9 cellular contexts compared by ENCODE assay signal in the genomic region with DNA sequence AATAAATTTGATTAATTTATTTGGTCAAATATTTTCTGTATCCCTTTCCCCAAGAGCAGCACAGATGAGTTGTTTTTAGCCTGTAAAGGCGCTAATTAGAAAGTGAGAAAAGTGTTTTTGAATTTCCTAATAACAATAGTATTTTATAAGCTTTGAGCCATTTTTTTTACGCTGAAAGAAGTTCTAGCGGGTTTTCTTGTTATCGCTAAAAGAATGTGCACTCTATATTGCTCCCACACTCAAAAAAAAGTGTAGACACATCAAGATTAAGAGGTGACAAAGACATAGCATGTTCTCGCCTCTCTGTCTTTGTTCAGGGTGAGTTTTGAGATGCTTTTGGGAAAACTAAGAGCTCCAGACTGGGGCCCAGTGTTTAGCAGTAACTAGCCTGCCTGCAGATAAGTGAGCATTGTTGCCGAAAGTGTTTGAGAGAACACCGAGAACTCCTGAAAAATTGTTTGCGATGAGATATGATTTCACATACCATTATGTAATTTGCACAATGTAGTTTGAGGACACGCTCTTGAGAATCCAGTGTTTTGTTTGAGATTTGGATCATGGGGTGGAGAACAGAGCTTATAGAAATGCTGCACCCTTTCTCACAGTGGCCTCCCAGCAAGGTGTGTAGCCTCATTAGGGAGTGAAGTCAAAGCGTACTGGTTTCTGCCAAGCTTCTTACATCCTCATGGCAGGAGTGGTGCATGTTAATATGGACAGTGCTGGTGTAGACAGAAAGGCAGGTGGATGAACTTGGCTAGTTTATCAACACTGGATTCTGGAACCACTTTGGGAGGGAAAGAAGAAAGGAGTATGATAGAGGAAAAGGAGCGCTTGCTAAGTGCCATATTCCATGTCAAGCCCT. TPM values are rescaled to one million over a fixed set of nuclear protein-coding genes. Genes with fewer than 3 reads are reported as not detected.
DNase-seq lines count a peak whose midpoint lies in the region; ATAC-seq and TF ChIP-seq lines count a peak whose summit lies in the region.
"Had no signal": no experiment of that assay in that cellular context is flagged by ENCODE, and none has a peak within 500 bp of the region (broad histone marks: within the 10 kb centered on the region; RNA-seq: fewer than 3 reads in every experiment).

No MANE protein-coding gene starts in this region.

- H3K4me3 ChIP-seq in AG09309 (ENCODE audit: control insufficient read depth, low read depth, low read length) (peak overlapping the region; percentile 84), coronary artery (peak overlapping the region; percentile 94)

- no peak for TF ChIP-seq CTCF in AG09309 (IDR thresholded peaks at IDR 0.05; ENCODE audit: control insufficient read depth, insufficient read depth, low read depth, low read length, missing control alignments)
- no peak for TF ChIP-seq CTCF in coronary artery (IDR thresholded peaks at IDR 0.05)

- in situ Hi-C loops in ACHN (cut with HindIII; ENCODE audit: low pct_ligation_motif_present, low pct_unique_long_range_greater_than_20kb, low sequenced_read_pairs): no loop called here

- peak overlapping the region in 1 of 2 donors; percentile 57 for H3K27ac ChIP-seq in coronary artery

- peak overlapping the region in 3 of 4 donors; percentile 81 to 93 (median 87) for H3K4me3 Mint-ChIP-seq in IgD-negative memory B cell
- H3K4me3 Mint-ChIP-seq in naive B cell: peak overlapping the region in 6 of 8 donors; percentile 54 to 90 (median 83)

- H3K27ac Mint-ChIP-seq in IgD-negative memory B cell (peak overlapping the region in 1 of 3 donors; percentile 44), naive B cell (no peak overlapping the region)

- H3K36me3 Mint-ChIP-seq in IgD-negative memory B cell: peaks cover 1% of the 10 kb centered on the region
- H3K36me3 Mint-ChIP-seq in naive B cell: no peaks in the 10 kb centered on the region

- H3K27me3 Mint-ChIP-seq in IgD-negative memory B cell (peaks cover 37% of the 10 kb centered on the region), naive B cell (peaks cover 42 to 53% (median 49%) of the 10 kb centered on the region in 3 donors)

- ATAC-seq in naive B cell (ENCODE audit: low read depth in 2 of 2): no peak
- no peak for ATAC-seq in GM21529 (IDR thresholded peaks at IDR 0.05; ENCODE audit: unreplicated experiment)

- DNase-seq in AG09309 (ENCODE audit: low read depth) (no peak), coronary artery (ENCODE audit: low spot score) (no peak), naive B cell (no peak), ACHN (no peak), NCI-H1092 (lab: John Stamatoyannopoulos, UW) (no peak)
- no peak for DNase-seq in activated CD8-positive, alpha-beta memory T cell treated with anti-CD3 and anti-CD28 coated beads for 24 hours
- DNase-seq: GF-D8 had no signal

- H3K9me3 Mint-ChIP-seq in IgD-negative memory B cell (peaks cover 0 to 2% (median 0%) of the 10 kb centered on the region in 3 donors), naive B cell (peaks cover 0 to 4% (median 0%) of the 10 kb centered on the region in 7 donors)

- H3K4me1 Mint-ChIP-seq in IgD-negative memory B cell: peaks cover 9 to 22% (median 19%) of the 10 kb centered on the region in 3 donors
- peaks cover 22 to 40% (median 33%) of the 10 kb centered on the region in 3 donors for H3K4me1 Mint-ChIP-seq in naive B cell

RNA-seq across cellular contexts. Expression of a gene that starts 1.5 kb away (rescaled TPM):
- polyA plus RNA-seq in IgD-negative memory B cell (1.2 TPM), naive B cell (ENCODE audit: low read depth in 6 of 6) (under 1 TPM in 5 of 6 donors, not detected in 1; 0.08 to 0.61 (median 0.27) TPM)
